8 cellular contexts compared by ENCODE assay signal in genomic region chr20:58309607-58310290, GRCh38. TPM values are rescaled to one million over a fixed set of nuclear protein-coding genes. Genes with fewer than 3 reads are reported as not detected.
DNase-seq lines count a peak whose midpoint lies in the region; ATAC-seq and TF ChIP-seq lines count a peak whose summit lies in the region.

Gene RAB22A, plus strand, starts transcription at chr20:58309715. Its CDS starts 262 bp downstream, at chr20:58309977.

- DNase-seq in GDM1 (lab: John Stamatoyannopoulos, UW) (peak; percentile 62), LHCN-M2 (ENCODE audit: low read depth) (peak; percentile 68), T follicular helper cell (ENCODE audit: low read depth) (peak; percentile 81), heart left ventricle (peak; percentile 80 to 92 (median 88)), posterior cingulate gyrus (peak; percentile 63 to 96 (median 72)), transverse colon (peak; percentile 89)
- peak; percentile 84 for DNase-seq in activated naive CD8-positive, alpha-beta T cell treated with anti-CD3 and anti-CD28 coated beads, Interleukin-2, amount 50 U/mL, for 24 hours

- in situ Hi-C loops in transverse colon (cut with MboI; ENCODE audit: low pct_ligation_motif_present in 1 of 4, low pct_unique_long_range_greater_than_20kb in 1 of 4, low sequenced_read_pairs in 3 of 4) = loop anchor here in 2 of 4 donors (5.0 to 25.0 kb wide), 2 partner anchors 83 to 103 kb away; no protein-coding TSS in a partner anchor

- no peaks in the 10 kb centered on the region for H3K27me3 Mint-ChIP-seq in activated naive CD8-positive, alpha-beta T cell treated with anti-CD3 and anti-CD28 coated beads, Interleukin-2, amount 50 U/mL, for 24 hours

- no peaks in the 10 kb centered on the region for H3K27me3 ChIP-seq in heart left ventricle
- H3K27me3 ChIP-seq in transverse colon = no peaks in the 10 kb centered on the region

- TF ChIP-seq CTCF in heart left ventricle (IDR thresholded peaks at IDR 0.05) = no peak
- no peak for TF ChIP-seq CTCF in transverse colon (IDR thresholded peaks at IDR 0.05)

- intact Hi-C loops in heart left ventricle (cut with DNase I) (loop anchor here in 8 of 10 donors (1.0 to 10.0 kb wide), 8 partner anchors 65 to 345 kb away; partner anchors contain the start of genes VAPB (in 5 of the 8) and STX16 (in 1 of the 8)), posterior cingulate gyrus (cut with DNase I) (loop anchor here (5.0 kb wide), 1 partner anchor 78 kb away; the partner anchor contains the start of gene VAPB), transverse colon (cut with DNase I; ENCODE audit: low total_unique reads) (loop anchor here (10.0 kb wide), 1 partner anchor 135 kb away; no protein-coding TSS in a partner anchor)

- peaks cover 71% of the 10 kb centered on the region for H3K4me1 Mint-ChIP-seq in activated naive CD8-positive, alpha-beta T cell treated with anti-CD3 and anti-CD28 coated beads, Interleukin-2, amount 50 U/mL, for 24 hours

- peak within 1 kb of the TSS; percentile 85 for H3K27ac Mint-ChIP-seq in activated naive CD8-positive, alpha-beta T cell treated with anti-CD3 and anti-CD28 coated beads, Interleukin-2, amount 50 U/mL, for 24 hours

- H3K36me3 Mint-ChIP-seq in activated naive CD8-positive, alpha-beta T cell treated with anti-CD3 and anti-CD28 coated beads, Interleukin-2, amount 50 U/mL, for 24 hours (ENCODE audit: low read depth) = peaks cover 26% of the 10 kb centered on the region

- H3K4me1 ChIP-seq in heart left ventricle = peaks cover 0 to 52% (median 16%) of the 10 kb centered on the region in 12 donors
- peaks cover 9 to 50% (median 29%) of the 10 kb centered on the region in 4 donors for H3K4me1 ChIP-seq in transverse colon

- peaks cover 0 to 36% (median 24%) of the 10 kb centered on the region in 9 donors for H3K36me3 ChIP-seq in heart left ventricle
- H3K36me3 ChIP-seq in transverse colon = peaks cover 0 to 5% (median 0%) of the 10 kb centered on the region in 4 donors

- TF ChIP-seq EP300 in transverse colon (IDR thresholded peaks at IDR 0.05; ENCODE audit: low read depth) = no peak

- 0 to 2% (median 1%) methylated on average over 21 to 72 of the region's 72 CpGs for WGBS in heart left ventricle, 4 donors
- WGBS in transverse colon (ENCODE audit: low coverage in 1 of 2), 2 donors = 0% methylated on average over 43 of the region's 72 CpGs; no CpG with 5 or more reads in 1 of the 2 donors

- TF ChIP-seq POLR2A in heart left ventricle (IDR thresholded peaks at IDR 0.05) (peak in 1 of 2 donors; percentile 85), transverse colon (IDR thresholded peaks at IDR 0.05) (peak; percentile 1)

- H3K4me3 Mint-ChIP-seq in activated naive CD8-positive, alpha-beta T cell treated with anti-CD3 and anti-CD28 coated beads, Interleukin-2, amount 50 U/mL, for 24 hours = peak within 1 kb of the TSS; percentile 86

- ATAC-seq in GM21825 (IDR thresholded peaks at IDR 0.05; ENCODE audit: unreplicated experiment) = peak; percentile 75
- ATAC-seq in activated naive CD8-positive, alpha-beta T cell treated with anti-CD3 and anti-CD28 coated beads, Interleukin-2, amount 50 U/mL, for 24 hours = peak; percentile 12
- peak; percentile 83 to 96 (median 93) for ATAC-seq in heart left ventricle

- peak within 1 kb of the TSS; percentile 85 to 100 (median 99) for H3K4me3 ChIP-seq in heart left ventricle
- H3K4me3 ChIP-seq in transverse colon = peak within 1 kb of the TSS; percentile 78 to 98 (median 88)

- H3K27ac ChIP-seq in heart left ventricle = peak within 1 kb of the TSS; percentile 79 to 93 (median 88)
- H3K27ac ChIP-seq in transverse colon = peak within 1 kb of the TSS; percentile 90 to 91 (median 90)

- no peaks in the 10 kb centered on the region for H3K9me3 ChIP-seq in heart left ventricle
- no peaks in the 10 kb centered on the region for H3K9me3 ChIP-seq in transverse colon

- no peaks in the 10 kb centered on the region for H3K9me3 Mint-ChIP-seq in activated naive CD8-positive, alpha-beta T cell treated with anti-CD3 and anti-CD28 coated beads, Interleukin-2, amount 50 U/mL, for 24 hours

RNA-seq across cellular contexts. Expression of gene RAB22A, which starts in this region (rescaled TPM):
- total RNA-seq in LHCN-M2 (2014; rRNA removed) = 24.7 and 26.5 TPM in 2 replicates
- 8.0 TPM for polyA plus RNA-seq in LHCN-M2 (2012)
- total RNA-seq in heart left ventricle = 1 to 10 TPM; 5.4 to 9.7 (median 7.6) TPM
- 1 to 10 TPM; 3.0 to 6.4 TPM for polyA plus RNA-seq in heart left ventricle
- total RNA-seq in transverse colon = 10 to 100 TPM in 3 of 4 donors, 1 to 10 TPM in 1; 4.2 to 25.9 (median 20.7) TPM

Comparison
In these comparisons a context has a peak if more than half of its experiments do, and no peak if none do; other contexts are left out.
1. Peak in every context shown above with its lines: DNase-seq, ATAC-seq, H3K4me3 ChIP-seq and H3K27ac ChIP-seq.
2. ATAC-seq: peak in every context shown above with its lines; median percentile 93 in heart left ventricle; 75 in GM21825; 12 in activated naive CD8-positive, alpha-beta T cell treated with anti-CD3 and anti-CD28 coated beads, Interleukin-2, amount 50 U/mL, for 24 hours.